In genomic region chr14:22131749-22132476, GRCh38 we compare ENCODE assay signal across 8 cellular contexts.
DNase-seq lines count a peak whose midpoint lies in the region; ATAC-seq and TF ChIP-seq lines count a peak whose summit lies in the region.

No MANE protein-coding gene starts in this region.

- H3K79me2 ChIP-seq in OCI-LY1 (ENCODE audit: insufficient read depth, low read length), result no peaks in the 10 kb centered on the region

- peaks cover 6% of the 10 kb centered on the region for H3K9me3 Mint-ChIP-seq in endodermal cell

- no peak overlapping the region for H3K27ac ChIP-seq in cardiac muscle cell
- H3K27ac ChIP-seq in OCI-LY1 (ENCODE audit: low read depth, low read length, poor library complexity, severe bottlenecking), result no peak overlapping the region
- no peak overlapping the region for H3K27ac ChIP-seq in endodermal cell (ENCODE audit: low read depth, low read length)

- no peaks in the 10 kb centered on the region for H4K20me1 ChIP-seq in OCI-LY1 (ENCODE audit: insufficient read depth, low read length)

- no peaks in the 10 kb centered on the region for H3K9me2 ChIP-seq in OCI-LY1 (ENCODE audit: low read depth, low read length)

- intact Hi-C loops in left cardiac atrium (cut with DNase I), result no loop called here

- 57 to 67% methylated on average over 1 to 2 of the region's 4 CpGs for WGBS in endodermal cell (ENCODE audit: insufficient coverage in 1 of 2, insufficient read length in 1 of 2), 2 experiments

- H3K36me3 Mint-ChIP-seq in endodermal cell (ENCODE audit: low read depth), result no peaks in the 10 kb centered on the region

- ATAC-seq in left cardiac atrium, result no peak
- ATAC-seq in HG03457 (IDR thresholded peaks at IDR 0.05; ENCODE audit: unreplicated experiment), result no peak
- ATAC-seq in GM21786 (IDR thresholded peaks at IDR 0.05; ENCODE audit: unreplicated experiment), result no peak

- H3K9me3 ChIP-seq in cardiac muscle cell (ENCODE audit: low read depth) (no peaks in the 10 kb centered on the region), OCI-LY1 (ENCODE audit: low read length) (no peaks in the 10 kb centered on the region; the same call in 1 of the 2 replicates), endodermal cell (ENCODE audit: control insufficient read depth, low read length) (peaks cover 5% of the 10 kb centered on the region)

- H3K27me3 Mint-ChIP-seq in endodermal cell (ENCODE audit: insufficient read depth), result no peaks in the 10 kb centered on the region

- H3F3A ChIP-seq in OCI-LY1 (ENCODE audit: insufficient read depth, low read length), result no peaks in the 10 kb centered on the region

- H2AFZ ChIP-seq in OCI-LY1 (ENCODE audit: low read length), result no peak overlapping the region

- H3K36me3 ChIP-seq in cardiac muscle cell (no peaks in the 10 kb centered on the region), OCI-LY1 (ENCODE audit: insufficient read depth, low read length) (no peaks in the 10 kb centered on the region), endodermal cell (ENCODE audit: control insufficient read depth, insufficient read depth, low read length) (no peaks in the 10 kb centered on the region)

- H3K9ac ChIP-seq in OCI-LY1 (ENCODE audit: low read length), result no peak overlapping the region
- no peak overlapping the region for H3K9ac ChIP-seq in endodermal cell (ENCODE audit: extremely low read depth, low read length, poor library complexity, severe bottlenecking)

- TF ChIP-seq CTCF in cardiac muscle cell (IDR thresholded peaks at IDR 0.05; ENCODE audit: low read depth, low read length), result peak; percentile 43
- peak; percentile 54 for TF ChIP-seq CTCF in OCI-LY1 (IDR thresholded peaks at IDR 0.05; ENCODE audit: low read length)
- peak; percentile 82 for TF ChIP-seq CTCF in endodermal cell (conservative IDR thresholded peaks at IDR 0.05)

- no peaks in the 10 kb centered on the region for H3K4me1 Mint-ChIP-seq in endodermal cell

- H3K27me3 ChIP-seq in cardiac muscle cell (no peaks in the 10 kb centered on the region), OCI-LY1 (ENCODE audit: insufficient read depth, low read length) (no peaks in the 10 kb centered on the region), endodermal cell (ENCODE audit: control insufficient read depth, insufficient read depth, low read length, poor library complexity, severe bottlenecking) (no peaks in the 10 kb centered on the region)

- H3K4me3 ChIP-seq in cardiac muscle cell (no peak overlapping the region), OCI-LY1 (ENCODE audit: low read depth, low read length, poor library complexity, severe bottlenecking) (no peak overlapping the region), endodermal cell (ENCODE audit: low read length) (no peak overlapping the region)

- H3K4me2 ChIP-seq in OCI-LY1 (ENCODE audit: low read length), result no peak overlapping the region

- H3K4me3 Mint-ChIP-seq in endodermal cell, result no peak overlapping the region

- DNase-seq in cardiac muscle cell (ENCODE audit: low read depth in 1 of 2, low spot score in 1 of 2), result no peak
- DNase-seq in left cardiac atrium, result no peak
- DNase-seq in endodermal cell, result peak; percentile 81
- DNase-seq in stimulated activated CD4-positive, alpha-beta T cell treated with anti-CD3 and anti-CD28 coated beads, Interleukin-4, amount 100 ng/mL, for 24 hours, result peak; percentile 37
- no peak for DNase-seq in inferior parietal cortex (ENCODE audit: extremely low spot score)

- H3K4me1 ChIP-seq in cardiac muscle cell (ENCODE audit: low read depth), result no peaks in the 10 kb centered on the region
- H3K4me1 ChIP-seq in OCI-LY1 (ENCODE audit: insufficient read depth, low read length, severe bottlenecking), result no peaks in the 10 kb centered on the region
- no peaks in the 10 kb centered on the region for H3K4me1 ChIP-seq in endodermal cell (ENCODE audit: control insufficient read depth, insufficient read depth, low read length)

- H3K27ac Mint-ChIP-seq in endodermal cell, result no peak overlapping the region

Comparison
In these comparisons a context has a peak if more than half of its experiments do, and no peak if none do; other contexts are left out.
1. DNase-seq: peak in endodermal cell (single experiment) and stimulated activated CD4-positive, alpha-beta T cell treated with anti-CD3 and anti-CD28 coated beads, Interleukin-4, amount 100 ng/mL, for 24 hours (single experiment); none in cardiac muscle cell (0 of 2), left cardiac atrium (single experiment) and inferior parietal cortex (single experiment).
2. Peak in every context shown above with its lines, with median percentiles within 50 percentile points of each other: CTCF ChIP-seq.